ENCODE assay signal across 18 cellular contexts in the genomic region with DNA sequence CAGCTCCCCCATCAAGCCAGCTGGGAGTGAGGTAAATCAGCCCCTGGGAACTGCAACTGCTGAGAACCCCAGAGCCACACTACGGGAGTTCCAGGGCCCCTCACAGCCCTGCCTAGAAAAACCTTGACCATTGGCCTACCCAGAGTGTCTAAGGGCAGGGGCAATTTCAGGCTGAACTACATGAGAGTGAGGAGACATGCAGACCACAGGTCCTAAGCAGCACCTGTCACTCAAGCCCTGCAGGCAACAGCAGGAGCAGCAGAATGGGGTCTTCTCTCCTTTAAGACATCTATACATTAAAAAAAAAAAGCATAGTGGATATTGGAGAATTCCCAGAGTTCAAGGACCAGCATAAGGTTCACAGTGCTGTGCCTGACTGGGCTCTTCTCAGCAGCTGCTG.
"Had no signal": no experiment of that assay in that cellular context is flagged by ENCODE, and none has a peak within 500 bp of the region (broad histone marks: within the 10 kb centered on the region; RNA-seq: fewer than 3 reads in every experiment).

No MANE protein-coding gene starts in this region.

- H3K9me3 Mint-ChIP-seq: activated CD8-positive, alpha-beta T cell treated with anti-CD3 and anti-CD28 coated beads for 36 hours; activated naive CD8-positive, alpha-beta T cell treated with anti-CD3 and anti-CD28 coated beads, Interleukin-2, amount 10 ng/mL, durations not matched to agents 7 days and 5 days had no signal

- DNase-seq: activated CD4-positive, alpha-beta T cell treated with anti-CD3 and anti-CD28 coated beads for 4 hours; activated CD8-positive, alpha-beta memory T cell treated with anti-CD3 and anti-CD28 coated beads, Interleukin-2, amount 50 U/mL, for 4 hours; activated CD8-positive, alpha-beta T cell treated with anti-CD3 and anti-CD28 coated beads for 36 hours; activated naive CD4-positive, alpha-beta T cell treated with anti-CD3 and anti-CD28 coated beads, Interleukin-2, amount 50 U/mL, for 16 hours; activated naive CD8-positive, alpha-beta T cell treated with anti-CD3 and anti-CD28 coated beads, Interleukin-2, amount 10 ng/mL, durations not matched to agents 7 days and 5 days; KG1; NCI-H1092 treated with DMSO at 0.1 percent for 48 hours; NCI-H1436; NCI-H1694 treated with DMSO at 0.1 percent for 48 hours; NCI-H2029 treated with DMSO at 0.1 percent for 48 hours; NCI-H345; NCI-H510A; NCI-H526 treated with DMSO at 0.1 percent for 48 hours; T-helper 1 cell had no signal

- H3K27ac Mint-ChIP-seq: activated CD8-positive, alpha-beta T cell treated with anti-CD3 and anti-CD28 coated beads for 36 hours; activated naive CD8-positive, alpha-beta T cell treated with anti-CD3 and anti-CD28 coated beads, Interleukin-2, amount 10 ng/mL, durations not matched to agents 7 days and 5 days had no signal

- H3K4me3 ChIP-seq: breast epithelium, SK-N-MC had no signal

- H3K27ac ChIP-seq: SK-N-MC had no signal

- H3K27me3 ChIP-seq: breast epithelium had no signal

- H3K27me3 Mint-ChIP-seq: activated CD8-positive, alpha-beta T cell treated with anti-CD3 and anti-CD28 coated beads for 36 hours; activated naive CD8-positive, alpha-beta T cell treated with anti-CD3 and anti-CD28 coated beads, Interleukin-2, amount 10 ng/mL, durations not matched to agents 7 days and 5 days had no signal

- H3K4me3 Mint-ChIP-seq: activated CD8-positive, alpha-beta T cell treated with anti-CD3 and anti-CD28 coated beads for 36 hours; activated naive CD8-positive, alpha-beta T cell treated with anti-CD3 and anti-CD28 coated beads, Interleukin-2, amount 10 ng/mL, durations not matched to agents 7 days and 5 days had no signal

- H3K36me3 ChIP-seq: breast epithelium had no signal

- ATAC-seq: activated CD4-positive, CD25-positive, alpha-beta regulatory T cell treated with anti-CD3 and anti-CD28 coated beads, Interleukin-2, amount 50 U/mL, for 24 hours; activated CD8-positive, alpha-beta T cell treated with anti-CD3 and anti-CD28 coated beads for 36 hours; Right ventricle myocardium inferior had no signal

- H3K9me3 ChIP-seq: breast epithelium had no signal
